In the genomic region with DNA sequence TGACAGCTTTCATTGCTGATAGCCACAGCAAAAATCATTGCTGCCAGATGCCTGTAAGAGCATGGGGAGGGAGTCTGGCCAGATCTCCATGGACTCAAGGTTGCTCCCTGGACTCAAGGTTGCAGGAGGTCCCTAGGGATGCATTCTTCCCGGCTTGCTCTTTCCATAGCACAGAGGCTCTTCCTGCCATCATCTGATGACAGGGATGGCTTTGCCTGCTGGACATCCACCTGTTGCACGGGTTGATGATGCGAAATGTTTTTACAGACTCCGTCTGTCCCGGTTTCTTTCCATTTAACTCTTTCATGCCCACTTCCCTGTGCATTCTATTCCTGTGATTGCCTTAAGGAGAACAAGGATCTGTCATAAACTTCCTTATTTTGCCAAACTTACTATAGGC, we compare ENCODE assay signal across 20 cellular contexts.
"Had no signal": no experiment of that assay in that cellular context is flagged by ENCODE, and none has a peak within 500 bp of the region (broad histone marks: within the 10 kb centered on the region; RNA-seq: fewer than 3 reads in every experiment).

No MANE protein-coding gene starts in this region.

- ATAC-seq: effector memory CD8-positive, alpha-beta T cell; foreskin keratinocyte; left cardiac atrium; natural killer cell treated with Interleukin-12 subunit alpha and Interleukin-12 subunit beta and Interleukin-15 and Interleukin-18, amount 100 ng/mL, for 72 hours; right cardiac atrium; stimulated activated naive CD8-positive, alpha-beta T cell treated with anti-CD3 and anti-CD28 coated beads, Interleukin-15, Interleukin-2, amounts not matched to agents 100 U/mL and 50 U/mL, for 24 hours; upper lobe of right lung had no signal

- H2AFZ ChIP-seq: hepatocyte, neural progenitor cell had no signal

- H3K79me2 ChIP-seq: hepatocyte had no signal

- H3K4me1 ChIP-seq: neural progenitor cell, upper lobe of right lung had no signal

- H3K27ac ChIP-seq: epithelial cell of prostate, esophagus muscularis mucosa, foreskin keratinocyte, hepatocyte, neural progenitor cell, ovary, suprapubic skin, tibial nerve, upper lobe of right lung, vagina had no signal

- H3K36me3 ChIP-seq: esophagus muscularis mucosa, neural progenitor cell, ovary, suprapubic skin, tibial nerve, upper lobe of right lung, vagina had no signal

- DNase-seq: cortex of kidney; effector memory CD8-positive, alpha-beta T cell; foreskin keratinocyte; kidney; left cardiac atrium; nucleus accumbens; ovary; right cardiac atrium; stimulated activated CD4-positive, alpha-beta T cell treated with anti-CD3 and anti-CD28 coated beads, Interleukin-4, amount 100 ng/mL, for 1 hour; stimulated activated CD8-positive, alpha-beta memory T cell treated with anti-CD3 and anti-CD28 coated beads, Interleukin-4, amount 100 ng/mL, for 48 hours; stimulated activated naive CD8-positive, alpha-beta T cell treated with anti-CD3 and anti-CD28 coated beads, Interleukin-15, Interleukin-2, amounts not matched to agents 100 U/mL and 50 U/mL, for 24 hours; upper lobe of right lung had no signal

- H3K9me3 ChIP-seq: esophagus muscularis mucosa, ovary, suprapubic skin, tibial nerve, upper lobe of right lung, vagina had no signal

- H3K4me3 ChIP-seq: esophagus muscularis mucosa, hepatocyte, neural progenitor cell, ovary, suprapubic skin, tibial nerve, upper lobe of right lung, vagina had no signal

- H3K27me3 ChIP-seq: esophagus muscularis mucosa, foreskin keratinocyte, hepatocyte, neural progenitor cell, ovary, suprapubic skin, tibial nerve, upper lobe of right lung, vagina had no signal

- H3K4me2 ChIP-seq: hepatocyte, neural progenitor cell had no signal

- H3K9ac ChIP-seq: neural progenitor cell had no signal

- FAIRE-seq: kidney had no signal
